8 cellular contexts compared by ENCODE assay signal in the genomic region with DNA sequence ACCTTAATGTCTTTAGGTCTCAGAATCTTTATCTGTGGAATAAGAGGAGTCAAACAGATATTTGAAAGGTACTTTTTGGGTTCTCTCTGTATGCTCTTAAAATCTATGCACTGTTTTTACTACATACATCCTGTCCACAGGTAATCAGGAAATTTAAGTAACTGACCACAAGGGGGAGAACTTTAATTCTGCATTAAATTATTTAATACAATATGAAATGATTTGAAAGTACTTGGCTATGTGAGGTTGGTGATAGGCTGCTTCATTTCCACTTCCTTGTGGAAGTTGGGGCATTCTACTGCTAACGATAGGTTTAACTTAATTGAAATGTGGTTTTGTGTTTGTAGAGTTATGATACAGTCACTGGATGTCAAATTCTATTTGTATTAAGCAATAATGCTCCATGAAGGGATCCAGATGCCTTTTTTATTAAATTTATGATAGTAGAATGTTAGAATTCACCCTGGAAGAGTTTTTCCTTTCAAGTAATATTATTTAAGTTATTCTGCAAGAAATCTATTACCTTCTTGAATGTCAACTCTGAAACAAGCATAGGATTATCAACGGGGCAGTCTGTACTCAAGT. TPM values are rescaled to one million over a fixed set of nuclear protein-coding genes. Genes with fewer than 3 reads are reported as not detected.
DNase-seq lines count a peak whose midpoint lies in the region; ATAC-seq and TF ChIP-seq lines count a peak whose summit lies in the region.

No MANE protein-coding gene starts in this region.

- DNase-seq in heart right ventricle = no peak
- DNase-seq in left ventricle myocardium superior = no peak
- peak in 2 of 3 experiments; percentile 47 to 70 for DNase-seq in NCI-H1417 (lab: John Stamatoyannopoulos, UW)
- no peak for DNase-seq in colonic mucosa
- peak; percentile 41 for DNase-seq in renal cortical epithelial cell (ENCODE audit: low read depth)
- DNase-seq in activated CD4-positive, alpha-beta memory T cell treated with anti-CD3 and anti-CD28 coated beads, Interleukin-2, amount 10 ng/mL, durations not matched to agents 7 days and 5 days = no peak

- no peaks in the 10 kb centered on the region for H3K27me3 Mint-ChIP-seq in activated CD4-positive, alpha-beta memory T cell treated with anti-CD3 and anti-CD28 coated beads, Interleukin-2, amount 10 ng/mL, durations not matched to agents 7 days and 5 days

- intact Hi-C loops in heart right ventricle (cut with DNase I) = loop anchor here in 3 of 10 donors (5.0 to 10.0 kb wide), 3 partner anchors 65 to 835 kb away; no protein-coding TSS in a partner anchor
- intact Hi-C loops in left ventricle myocardium superior (cut with micrococcal nuclease) = no loop called here
- intact Hi-C loops in colonic mucosa (cut with DNase I) = no loop called here

- 67 to 76% methylated on average over 2 of the region's 2 CpGs for WGBS in heart right ventricle, 2 donors

- H3K9me3 ChIP-seq in heart right ventricle = no peaks in the 10 kb centered on the region
- H3K9me3 ChIP-seq in colonic mucosa = no peaks in the 10 kb centered on the region

- no peak overlapping the region for H3K9ac ChIP-seq in colonic mucosa (ENCODE audit: low read depth in 2 of 2, low read length in 2 of 2)

- no peaks in the 10 kb centered on the region for H3K36me3 Mint-ChIP-seq in activated CD4-positive, alpha-beta memory T cell treated with anti-CD3 and anti-CD28 coated beads, Interleukin-2, amount 10 ng/mL, durations not matched to agents 7 days and 5 days (ENCODE audit: low read depth)

- no peak overlapping the region for H3K27ac ChIP-seq in heart right ventricle
- no peak overlapping the region for H3K27ac ChIP-seq in colonic mucosa

- no peaks in the 10 kb centered on the region for H3K9me3 Mint-ChIP-seq in activated CD4-positive, alpha-beta memory T cell treated with anti-CD3 and anti-CD28 coated beads, Interleukin-2, amount 10 ng/mL, durations not matched to agents 7 days and 5 days

- no peak overlapping the region for H3K4me3 Mint-ChIP-seq in activated CD4-positive, alpha-beta memory T cell treated with anti-CD3 and anti-CD28 coated beads, Interleukin-2, amount 10 ng/mL, durations not matched to agents 7 days and 5 days

- H3K4me1 ChIP-seq in heart right ventricle (no peaks in the 10 kb centered on the region), colonic mucosa (no peaks in the 10 kb centered on the region)

- POLR2A ChIA-PET in activated CD4-positive, alpha-beta memory T cell treated with anti-CD3 and anti-CD28 coated beads, Interleukin-2, amount 10 ng/mL, durations not matched to agents 7 days and 5 days (lab: Charles Lee) = no interaction called here

- H3K27me3 ChIP-seq in heart right ventricle (no peaks in the 10 kb centered on the region), colonic mucosa (no peaks in the 10 kb centered on the region)

- no peak for ATAC-seq in heart right ventricle
- ATAC-seq in left ventricle myocardium superior = no peak
- ATAC-seq in HG02938 (IDR thresholded peaks at IDR 0.05; ENCODE audit: unreplicated experiment) = no peak
- ATAC-seq in activated CD4-positive, CD25-positive, alpha-beta regulatory T cell treated with anti-CD3 and anti-CD28 coated beads, Interleukin-2, amount 50 U/mL, for 24 hours = no peak

- CTCF ChIA-PET in activated CD4-positive, alpha-beta memory T cell treated with anti-CD3 and anti-CD28 coated beads, Interleukin-2, amount 10 ng/mL, durations not matched to agents 7 days and 5 days (lab: Charles Lee) = no interaction called here

- TF ChIP-seq CTCF in heart right ventricle (IDR thresholded peaks at IDR 0.05) (peak; percentile 13 to 58 (median 50)), colonic mucosa (IDR thresholded peaks at IDR 0.05) (peak; percentile 39)

- H3K27ac Mint-ChIP-seq in activated CD4-positive, alpha-beta memory T cell treated with anti-CD3 and anti-CD28 coated beads, Interleukin-2, amount 10 ng/mL, durations not matched to agents 7 days and 5 days = no peak overlapping the region

- no peak overlapping the region for H3K4me3 ChIP-seq in heart right ventricle
- no peak overlapping the region for H3K4me3 ChIP-seq in colonic mucosa

- H3K36me3 ChIP-seq in heart right ventricle (no peaks in the 10 kb centered on the region), colonic mucosa (no peaks in the 10 kb centered on the region)

- H3K4me1 Mint-ChIP-seq in activated CD4-positive, alpha-beta memory T cell treated with anti-CD3 and anti-CD28 coated beads, Interleukin-2, amount 10 ng/mL, durations not matched to agents 7 days and 5 days = no peaks in the 10 kb centered on the region

RNA-seq across cellular contexts. Expression of gene TEX47, which starts 6.0 kb away (rescaled TPM):
- total RNA-seq in heart right ventricle (not detected), left ventricle myocardium superior (not detected), colonic mucosa (not detected), renal cortical epithelial cell (not detected in 2 replicates)
- polyA plus RNA-seq in heart right ventricle = not detected
- total RNA-seq in activated CD4-positive, alpha-beta memory T cell treated with anti-CD3 and anti-CD28 coated beads, Interleukin-2, amount 10 ng/mL, durations not matched to agents 7 days and 5 days = not detected

RNA-seq across cellular contexts. Expression of gene ZNF804B, which starts 30.1 kb away (rescaled TPM):
- total RNA-seq in heart right ventricle (under 1 TPM in 1 of 10 donors, not detected in 9; 0.07 TPM), left ventricle myocardium superior (not detected), colonic mucosa (not detected), renal cortical epithelial cell (not detected in 2 replicates)
- not detected for polyA plus RNA-seq in heart right ventricle
- not detected for total RNA-seq in activated CD4-positive, alpha-beta memory T cell treated with anti-CD3 and anti-CD28 coated beads, Interleukin-2, amount 10 ng/mL, durations not matched to agents 7 days and 5 days

Comparison
In these comparisons a context has a peak if more than half of its experiments do, and no peak if none do; other contexts are left out.
1. DNase-seq: peak in NCI-H1417 (2 of 3) and renal cortical epithelial cell (single experiment); none in heart right ventricle (0 of 2), left ventricle myocardium superior (single experiment), colonic mucosa (single experiment) and activated CD4-positive, alpha-beta memory T cell treated with anti-CD3 and anti-CD28 coated beads, Interleukin-2, amount 10 ng/mL, durations not matched to agents 7 days and 5 days (single experiment).